In genomic region chr3:11236588-11237461, GRCh38 we compare ENCODE assay signal across 8 cellular contexts. TPM values are rescaled to one million over a fixed set of nuclear protein-coding genes. Genes with fewer than 3 reads are reported as not detected.
DNase-seq lines count a peak whose midpoint lies in the region; ATAC-seq and TF ChIP-seq lines count a peak whose summit lies in the region.

No MANE protein-coding gene starts in this region.

- peak overlapping the region; percentile 49 for H3K9ac ChIP-seq in GM23248

- no peak for DNase-seq in CD14-positive monocyte (ENCODE audit: low spot score)
- DNase-seq in GM23248: peak; percentile 50
- peak; percentile 45 for DNase-seq in NCI-H510A (lab: John Stamatoyannopoulos, UW)
- DNase-seq in activated CD8-positive, alpha-beta memory T cell treated with anti-CD3 and anti-CD28 coated beads for 48 hours (ENCODE audit: low read depth in 2 of 3, low spot score in 2 of 3): peak; percentile 51 to 73 (median 57)
- DNase-seq in epithelial cell of proximal tubule (ENCODE audit: low read depth): no peak
- peak; percentile 71 for DNase-seq in natural killer cell
- DNase-seq in stimulated activated naive CD8-positive, alpha-beta T cell treated with anti-CD3 and anti-CD28 coated beads, Interleukin-15, amount 100 ng/mL, for 72 hours: peak; percentile 72 to 81
- DNase-seq in coronary artery (ENCODE audit: low spot score): no peak

- H3K9me3 Mint-ChIP-seq in CD14-positive monocyte (peaks cover 3 to 10% (median 5%) of the 10 kb centered on the region in 7 donors), natural killer cell (no peaks in the 10 kb centered on the region)
- peaks cover 4 to 9% of the 10 kb centered on the region in 2 donors for H3K9me3 Mint-ChIP-seq in stimulated activated naive CD8-positive, alpha-beta T cell treated with anti-CD3 and anti-CD28 coated beads, Interleukin-15, amount 100 ng/mL, for 72 hours

- intact Hi-C loops in CD14-positive monocyte (cut with micrococcal nuclease): no loop called here
- intact Hi-C loops in natural killer cell (cut with micrococcal nuclease): loop anchor here (1.0 kb wide), 2 partner anchors 98 to 415 kb away; no protein-coding TSS in a partner anchor

- no peaks in the 10 kb centered on the region for H3K9me2 ChIP-seq in GM23248 (ENCODE audit: insufficient read depth)

- TF ChIP-seq CTCF in CD14-positive monocyte (IDR thresholded peaks at IDR 0.05): peak; percentile 87
- TF ChIP-seq CTCF in epithelial cell of proximal tubule (conservative IDR thresholded peaks at IDR 0.05; ENCODE audit: low read depth, low read length): peak; percentile 87
- peak; percentile 97 for TF ChIP-seq CTCF in natural killer cell (IDR thresholded peaks at IDR 0.05)
- no peak for TF ChIP-seq CTCF in coronary artery (IDR thresholded peaks at IDR 0.05)

- peaks cover 32% of the 10 kb centered on the region for H3F3A ChIP-seq in GM23248 (ENCODE audit: insufficient read depth)

- H3K27ac ChIP-seq in GM23248 (peak overlapping the region; percentile 88), coronary artery (no peak overlapping the region)

- H3K4me3 Mint-ChIP-seq in CD14-positive monocyte (peak overlapping the region in 1 of 2 donors; percentile 27), natural killer cell (no peak overlapping the region)
- H3K4me3 Mint-ChIP-seq in stimulated activated naive CD8-positive, alpha-beta T cell treated with anti-CD3 and anti-CD28 coated beads, Interleukin-15, amount 100 ng/mL, for 72 hours: no peak overlapping the region

- H3K4me1 ChIP-seq in GM23248 (ENCODE audit: insufficient read depth): peaks cover 29% of the 10 kb centered on the region

- ATAC-seq in natural killer cell: peak; percentile 76 to 81 (median 78)
- ATAC-seq in stimulated activated naive CD8-positive, alpha-beta T cell treated with anti-CD3 and anti-CD28 coated beads, Interleukin-15, amount 100 ng/mL, for 72 hours: no peak

- H3K36me3 Mint-ChIP-seq in CD14-positive monocyte (no peaks in the 10 kb centered on the region), natural killer cell (no peaks in the 10 kb centered on the region)

- no peaks in the 10 kb centered on the region for H3K9me3 ChIP-seq in GM23248 (ENCODE audit: low read depth)

- H2AFZ ChIP-seq in GM23248: peak overlapping the region; percentile 6; the same call in 1 of the 2 replicates

- H3K27ac Mint-ChIP-seq in CD14-positive monocyte: no peak overlapping the region
- H3K27ac Mint-ChIP-seq in natural killer cell: no peak overlapping the region
- H3K27ac Mint-ChIP-seq in stimulated activated naive CD8-positive, alpha-beta T cell treated with anti-CD3 and anti-CD28 coated beads, Interleukin-15, amount 100 ng/mL, for 72 hours: no peak overlapping the region

- H3K4me3 ChIP-seq in GM23248 (0 out of 2 replicates have a peak overlapping the region, but pooled peaks have one; percentile 5), epithelial cell of proximal tubule (ENCODE audit: low read depth, low read length) (no peak overlapping the region), coronary artery (no peak overlapping the region)

- no peaks in the 10 kb centered on the region for H3K27me3 ChIP-seq in GM23248 (replicated peaks; ENCODE audit: insufficient read depth)

- H3K4me1 Mint-ChIP-seq in CD14-positive monocyte (no peaks in the 10 kb centered on the region), natural killer cell (no peaks in the 10 kb centered on the region)
- peaks cover 43% of the 10 kb centered on the region for H3K4me1 Mint-ChIP-seq in stimulated activated naive CD8-positive, alpha-beta T cell treated with anti-CD3 and anti-CD28 coated beads, Interleukin-15, amount 100 ng/mL, for 72 hours

- peak overlapping the region; percentile 38 for H3K4me2 ChIP-seq in GM23248 (ENCODE audit: unreplicated experiment)

- no peaks in the 10 kb centered on the region for H4K20me1 ChIP-seq in GM23248 (ENCODE audit: insufficient read depth)

- no peaks in the 10 kb centered on the region for H3K36me3 ChIP-seq in GM23248 (ENCODE audit: low read depth)

- in situ Hi-C loops in GM23248 (cut with MboI): no loop called here

- peaks cover 52% of the 10 kb centered on the region for H3K79me2 ChIP-seq in GM23248 (ENCODE audit: insufficient read depth)

- 16 to 21% methylated on average over 8 of the region's 8 CpGs for WGBS in GM23248 (ENCODE audit: low coverage in 1 of 2, low lambda C conversion rate in 2 of 2, missing lambda C conversion rate in 2 of 2), 2 experiments

- H3K27me3 Mint-ChIP-seq in CD14-positive monocyte (ENCODE audit: low read depth in 3 of 3): peaks cover 2 to 12% (median 3%) of the 10 kb centered on the region in 3 donors
- H3K27me3 Mint-ChIP-seq in natural killer cell (ENCODE audit: low read depth in 2 of 2): peaks cover 26 to 35% of the 10 kb centered on the region in 2 donors
- H3K27me3 Mint-ChIP-seq in stimulated activated naive CD8-positive, alpha-beta T cell treated with anti-CD3 and anti-CD28 coated beads, Interleukin-15, amount 100 ng/mL, for 72 hours: peaks cover 24% of the 10 kb centered on the region

RNA-seq across cellular contexts. Expression of gene ATG7, which starts 35.4 kb away (rescaled TPM):
- polyA plus RNA-seq in CD14-positive monocyte (100 to 1,000 TPM in 1 of 2 donors, 10 to 100 TPM in 1; 89.7 to 101 TPM), GM23248 (2016; fragmentation: Nextera tagmentation; extraction: Ambion mirVana) (40.5 and 42.2 TPM in 2 replicates)
- total RNA-seq in GM23248 (2014; rRNA removed; shearing (Covaris generic)): 44.8 and 67.5 TPM in 2 replicates
- total RNA-seq in epithelial cell of proximal tubule (50.2 and 68.5 TPM in 2 replicates), natural killer cell (10 to 100 TPM; 55.3 to 72.9 (median 68.6) TPM)

Comparison
In these comparisons a context has a peak if more than half of its experiments do, and no peak if none do; other contexts are left out.
1. DNase-seq: peak in GM23248 (single experiment), NCI-H510A (single experiment), activated CD8-positive, alpha-beta memory T cell treated with anti-CD3 and anti-CD28 coated beads for 48 hours (3 of 3), natural killer cell (single experiment) and stimulated activated naive CD8-positive, alpha-beta T cell treated with anti-CD3 and anti-CD28 coated beads, Interleukin-15, amount 100 ng/mL, for 72 hours (2 of 2); none in CD14-positive monocyte (single experiment), epithelial cell of proximal tubule (single experiment) and coronary artery (single experiment).